Comparison of ENCODE assay signal across 13 cellular contexts in the genomic region with DNA sequence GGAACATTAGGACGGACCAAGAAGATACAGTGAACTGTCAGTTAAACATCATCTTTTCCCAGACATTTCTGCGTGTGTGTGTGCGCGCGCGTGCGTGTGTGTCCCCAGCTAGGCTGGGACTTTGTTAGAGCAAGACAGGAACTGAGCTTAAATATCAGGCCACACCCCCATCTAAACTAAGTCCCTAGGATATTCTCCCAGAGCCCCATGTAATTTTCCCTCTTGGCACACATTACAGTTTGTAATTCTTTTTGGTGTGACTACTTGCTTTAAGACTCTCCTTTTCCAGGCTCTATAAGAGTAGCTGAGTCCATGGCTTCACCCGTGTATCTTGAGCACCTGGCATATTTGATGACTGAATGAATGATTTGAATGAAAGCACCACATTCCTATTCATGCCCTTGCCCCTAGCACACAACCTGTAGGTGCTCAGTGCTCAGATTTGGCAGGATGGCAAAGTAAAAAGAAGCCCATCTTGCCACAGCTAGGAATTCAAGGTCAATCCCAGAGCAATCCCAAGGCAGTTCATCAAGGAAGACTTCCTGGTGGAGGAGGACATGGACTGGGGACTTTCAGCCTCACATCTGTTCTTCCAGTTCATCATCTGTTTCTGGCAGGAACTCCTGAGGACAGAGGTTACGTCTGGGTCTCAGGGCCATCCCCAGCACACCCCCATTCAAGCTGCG.
DNase-seq lines count a peak whose midpoint lies in the region; ATAC-seq, FAIRE-seq and TF ChIP-seq lines count a peak whose summit lies in the region.
"Had no signal": no experiment of that assay in that cellular context is flagged by ENCODE, and none has a peak within 500 bp of the region (broad histone marks: within the 10 kb centered on the region; RNA-seq: fewer than 3 reads in every experiment).

No MANE protein-coding gene starts in this region.

- H3K4me3 ChIP-seq in breast epithelium (no peak overlapping the region), right lobe of liver (no peak overlapping the region), pancreas (no peak overlapping the region)

- no peaks in the 10 kb centered on the region for H3K36me3 Mint-ChIP-seq in activated CD4-positive, alpha-beta T cell treated with anti-CD3 and anti-CD28 coated beads, Interleukin-2, amount 10 ng/mL, durations not matched to agents 24 days and 14 days (ENCODE audit: low read depth)

- H3K9me3 ChIP-seq in breast epithelium (no peaks in the 10 kb centered on the region), right lobe of liver (no peaks in the 10 kb centered on the region), pancreas (no peaks in the 10 kb centered on the region)

- FAIRE-seq in pancreas (lab: Jason Lieb, UNC) = no peak
- FAIRE-seq in frontal cortex (lab: Jason Lieb, UNC) = no peak

- H3K4me3 Mint-ChIP-seq in activated CD4-positive, alpha-beta T cell treated with anti-CD3 and anti-CD28 coated beads, Interleukin-2, amount 10 ng/mL, durations not matched to agents 24 days and 14 days = no peak overlapping the region
- H3K4me3 Mint-ChIP-seq: activated CD8-positive, alpha-beta T cell treated with anti-CD3 and anti-CD28 coated beads for 36 hours had no signal

- 59% methylated on average over 8 of the region's 10 CpGs for WGBS in right lobe of liver (ENCODE audit: insufficient coverage, low coverage, low lambda C conversion rate, missing lambda C conversion rate)
- 86 to 90% methylated on average over 10 of the region's 10 CpGs for WGBS in pancreas, 2 donors

- TF ChIP-seq CTCF in breast epithelium (IDR thresholded peaks at IDR 0.05) (no peak), right lobe of liver (IDR thresholded peaks at IDR 0.05) (no peak), pancreas (IDR thresholded peaks at IDR 0.05) (no peak)

- no peaks in the 10 kb centered on the region for H3K9me3 Mint-ChIP-seq in activated CD4-positive, alpha-beta T cell treated with anti-CD3 and anti-CD28 coated beads, Interleukin-2, amount 10 ng/mL, durations not matched to agents 24 days and 14 days
- H3K9me3 Mint-ChIP-seq: activated CD8-positive, alpha-beta T cell treated with anti-CD3 and anti-CD28 coated beads for 36 hours had no signal

- H3K4me1 Mint-ChIP-seq in activated CD4-positive, alpha-beta T cell treated with anti-CD3 and anti-CD28 coated beads, Interleukin-2, amount 10 ng/mL, durations not matched to agents 24 days and 14 days = peaks cover 14% of the 10 kb centered on the region

- ATAC-seq in HG03039 (IDR thresholded peaks at IDR 0.05; ENCODE audit: unreplicated experiment) (peak; percentile 43), right lobe of liver (no peak), pancreas (no peak)

- DNase-seq in breast epithelium (ENCODE audit: low spot score in 2 of 2) = no peak
- DNase-seq in right lobe of liver = no peak
- no peak for DNase-seq in pancreas
- no peak for DNase-seq in frontal cortex (ENCODE audit: low spot score in 2 of 2)
- DNase-seq in activated CD4-positive, alpha-beta T cell treated with anti-CD3 and anti-CD28 coated beads, Interleukin-2, amount 10 ng/mL, durations not matched to agents 24 days and 14 days = no peak
- no peak for DNase-seq in NCI-H1417 treated with DMSO at 0.1 percent for 48 hours (lab: John Stamatoyannopoulos, UW)
- DNase-seq: amygdala, H9, NCI-H1694, SHP77 treated with DMSO at 0.1 percent for 48 hours had no signal

- TF ChIP-seq POLR2A in breast epithelium (IDR thresholded peaks at IDR 0.05) (no peak), right lobe of liver (IDR thresholded peaks at IDR 0.05) (no peak)

- intact Hi-C loops in breast epithelium (cut with DNase I; ENCODE audit: low total_unique reads) (no loop called here), right lobe of liver (cut with DNase I) (no loop called here), pancreas (cut with DNase I) (no loop called here)
- intact Hi-C loops in activated CD4-positive, alpha-beta T cell treated with anti-CD3 and anti-CD28 coated beads, Interleukin-2, amount 10 ng/mL, durations not matched to agents 24 days and 14 days (cut with micrococcal nuclease) = no loop called here

- H3K27ac Mint-ChIP-seq in activated CD4-positive, alpha-beta T cell treated with anti-CD3 and anti-CD28 coated beads, Interleukin-2, amount 10 ng/mL, durations not matched to agents 24 days and 14 days = no peak overlapping the region
- H3K27ac Mint-ChIP-seq: activated CD8-positive, alpha-beta T cell treated with anti-CD3 and anti-CD28 coated beads for 36 hours; H9 had no signal

- no peaks in the 10 kb centered on the region for H3K36me3 ChIP-seq in breast epithelium
- no peaks in the 10 kb centered on the region for H3K36me3 ChIP-seq in right lobe of liver
- no peaks in the 10 kb centered on the region for H3K36me3 ChIP-seq in pancreas

- no peaks in the 10 kb centered on the region for H3K27me3 Mint-ChIP-seq in activated CD4-positive, alpha-beta T cell treated with anti-CD3 and anti-CD28 coated beads, Interleukin-2, amount 10 ng/mL, durations not matched to agents 24 days and 14 days

- peaks cover 13 to 36% of the 10 kb centered on the region in 2 donors for H3K4me1 ChIP-seq in breast epithelium
- H3K4me1 ChIP-seq in right lobe of liver = peaks cover 0 to 6% (median 0%) of the 10 kb centered on the region in 4 donors
- H3K4me1 ChIP-seq in pancreas = no peaks in the 10 kb centered on the region

- no peaks in the 10 kb centered on the region for H3K27me3 ChIP-seq in breast epithelium
- no peaks in the 10 kb centered on the region for H3K27me3 ChIP-seq in right lobe of liver
- no peaks in the 10 kb centered on the region for H3K27me3 ChIP-seq in pancreas

- H3K27ac ChIP-seq in breast epithelium = peak overlapping the region; percentile 96
- H3K27ac ChIP-seq in right lobe of liver = peak overlapping the region; percentile 50 to 74 (median 69)
- peak overlapping the region; percentile 64 for H3K27ac ChIP-seq in temporal lobe (ENCODE audit: low read depth, low read length)
- peak overlapping the region in 2 of 4 donors; percentile 75 to 80 for H3K27ac ChIP-seq in pancreas
